ENCODE assay signal across 8 cellular contexts in the genomic region with DNA sequence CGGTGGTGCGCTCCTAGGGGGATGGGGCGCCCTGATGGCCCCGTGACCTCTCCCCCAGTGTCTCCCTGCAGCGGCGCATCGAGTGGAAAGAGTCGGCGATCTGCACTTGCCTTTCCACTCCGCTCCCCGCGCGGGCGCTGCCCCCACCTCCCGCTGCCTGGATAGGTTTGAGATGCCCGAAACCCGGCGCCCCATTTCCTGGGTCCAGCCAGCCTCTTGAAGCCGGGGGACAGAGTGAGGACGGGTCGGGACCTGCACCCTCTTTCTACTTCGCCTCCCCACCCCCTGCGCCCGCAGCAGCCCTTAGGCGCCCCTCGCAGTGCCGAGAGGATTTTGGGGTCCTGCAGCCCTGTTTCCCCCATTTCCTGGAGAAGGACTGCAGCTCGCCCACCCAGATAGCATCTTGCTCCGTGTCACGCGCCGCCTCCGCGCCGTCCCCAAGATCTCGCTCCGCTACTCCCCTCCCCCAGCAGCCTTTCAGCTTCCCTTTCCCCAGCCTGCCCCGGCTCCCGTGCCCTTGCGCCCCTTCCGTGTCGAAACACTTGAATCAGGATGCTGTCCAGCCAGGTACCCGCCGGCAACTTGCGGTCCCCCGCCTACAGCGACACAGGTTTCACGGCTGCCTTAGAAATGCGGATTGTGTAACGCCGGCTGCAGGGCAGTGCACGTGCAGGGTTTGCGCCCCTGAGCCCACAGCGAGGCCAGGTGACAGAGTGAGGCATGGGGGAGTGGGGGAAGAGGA. TPM values are rescaled to one million over a fixed set of nuclear protein-coding genes. Genes with fewer than 3 reads are reported as not detected.
DNase-seq lines count a peak whose midpoint lies in the region; ATAC-seq, FAIRE-seq and TF ChIP-seq lines count a peak whose summit lies in the region.

No MANE protein-coding gene starts in this region.

- H3K4me3 Mint-ChIP-seq in activated CD4-positive, alpha-beta memory T cell treated with anti-CD3 and anti-CD28 coated beads, Interleukin-2, amount 10 ng/mL, durations not matched to agents 7 days and 5 days: peak overlapping the region; percentile 84

- CTCF ChIA-PET in activated CD4-positive, alpha-beta memory T cell treated with anti-CD3 and anti-CD28 coated beads, Interleukin-2, amount 10 ng/mL, durations not matched to agents 7 days and 5 days (lab: Charles Lee): interaction anchor here (0.6 to 3.0 kb wide), 7 partner anchors 16 to 101 kb away, joined by 3 to 25 read pairs (median 5); partner anchors contain the start of genes HTD2 and RPP14
- CTCF ChIA-PET in H1 (lab: Charles Lee; ENCODE audit: partially characterized antibody): interaction anchor here (0.7 to 3.3 kb wide), 10 partner anchors 11 to 68 kb away, joined by 3 to 11 read pairs (median 4); partner anchors contain the start of genes HTD2 and RPP14

- peak overlapping the region; percentile 47 for H3K27ac Mint-ChIP-seq in activated CD4-positive, alpha-beta memory T cell treated with anti-CD3 and anti-CD28 coated beads, Interleukin-2, amount 10 ng/mL, durations not matched to agents 7 days and 5 days

- no peak for TF ChIP-seq RAD21 in H1 (IDR thresholded peaks at IDR 0.05 in 1 of 2, conservative IDR thresholded peaks at IDR 0.05 in 1 of 2; ENCODE audit: low read depth in 2 of 2, low read length in 2 of 2)

- H2AFZ ChIP-seq in H1 (ENCODE audit: low read length): peak overlapping the region; percentile 67; the same call in 1 of the 2 replicates

- peak overlapping the region in 2 of 4 experiments; percentile 34 to 48; a peak in 4 of 7 replicates for H3K9ac ChIP-seq in H1 (replicated peaks in 1 of 4; ENCODE audit: extremely low read depth in 1 of 4, low read depth in 3 of 4, low read length in 3 of 4)

- peak overlapping the region; percentile 72 for H3K4ac ChIP-seq in H1 (replicated peaks; ENCODE audit: insufficient read length, low read depth, low read length)

- no peaks in the 10 kb centered on the region for H3K9me3 Mint-ChIP-seq in activated CD4-positive, alpha-beta memory T cell treated with anti-CD3 and anti-CD28 coated beads, Interleukin-2, amount 10 ng/mL, durations not matched to agents 7 days and 5 days

- H4K8ac ChIP-seq in H1 (ENCODE audit: extremely low read depth, insufficient read depth, low read length): no peak overlapping the region

- in situ Hi-C loops in G401 (cut with HindIII; ENCODE audit: low sequenced_read_pairs): no loop called here

- H2AK5ac ChIP-seq in H1 (ENCODE audit: low read depth, low read length): no peak overlapping the region

- H2BK120ac ChIP-seq in H1 (replicated peaks; ENCODE audit: low read depth, low read length): no peak overlapping the region

- no peaks in the 10 kb centered on the region for H3K36me3 ChIP-seq in H1 (ENCODE audit: control insufficient read depth in 2 of 4, insufficient read depth in 4 of 4, low read length in 3 of 4)
- H3K36me3 ChIP-seq in mesodermal cell (ENCODE audit: control insufficient read depth, insufficient read depth, low read length): no peaks in the 10 kb centered on the region

- H3K4me1 ChIP-seq in H1 (replicated peaks in 1 of 4; ENCODE audit: control insufficient read depth in 3 of 4, insufficient read depth in 4 of 4, low read length in 3 of 4) (peaks cover 0 to 6% (median 3%) of the 10 kb centered on the region in 4 experiments; a peak in 5 of 7 replicates), mesodermal cell (ENCODE audit: control insufficient read depth, insufficient read depth, low read length, poor library complexity, severe bottlenecking) (no peaks in the 10 kb centered on the region)

- no peak for TF ChIP-seq EP300 in H1 (IDR thresholded peaks at IDR 0.05; ENCODE audit: borderline replicate concordance in 1 of 2, low read depth in 2 of 2, low read length in 2 of 2)

- no peak overlapping the region for H4K5ac ChIP-seq in H1 (ENCODE audit: insufficient read length, low read depth, low read length)

- no peak overlapping the region for H3K27ac ChIP-seq in H1 (ENCODE audit: low read depth, low read length)
- H3K27ac ChIP-seq in mesodermal cell (ENCODE audit: low read depth, low read length, severe bottlenecking): no peak overlapping the region

- no peaks in the 10 kb centered on the region for H3K36me3 Mint-ChIP-seq in activated CD4-positive, alpha-beta memory T cell treated with anti-CD3 and anti-CD28 coated beads, Interleukin-2, amount 10 ng/mL, durations not matched to agents 7 days and 5 days (ENCODE audit: low read depth)

- no peak for TF ChIP-seq POLR2A in H1 (IDR thresholded peaks at IDR 0.05; ENCODE audit: control extremely low read depth in 1 of 2, low read depth in 2 of 2, low read length in 2 of 2)

- no peak overlapping the region; the same call in none of the 2 replicates for H3K18ac ChIP-seq in H1 (ENCODE audit: extremely low read depth, low read length)

- H3K9me3 ChIP-seq in H1 (ENCODE audit: insufficient read depth in 2 of 2, low read depth in 1 of 2, low read length in 1 of 2) (no peaks in the 10 kb centered on the region), mesodermal cell (ENCODE audit: control insufficient read depth, low read length) (no peaks in the 10 kb centered on the region)

- DNase-seq in G401 (ENCODE audit: low spot score) (peak; percentile 41), M059J (ENCODE audit: low read depth) (peak; percentile 47), H1 (ENCODE audit: low read depth in 1 of 2, low spot score in 2 of 2) (peak in 1 of 2 experiments; percentile 69), DMS79 treated with DMSO at 0.1 percent for 48 hours (lab: John Stamatoyannopoulos, UW) (no peak)
- peak; percentile 69 for DNase-seq in activated CD4-positive, alpha-beta memory T cell treated with anti-CD3 and anti-CD28 coated beads, Interleukin-2, amount 10 ng/mL, durations not matched to agents 7 days and 5 days
- peak; percentile 39 for DNase-seq in stimulated activated CD8-positive, alpha-beta memory T cell treated with anti-CD3 and anti-CD28 coated beads, Interleukin-4, amount 100 ng/mL, for 24 hours (ENCODE audit: low read depth)

- H2BK15ac ChIP-seq in H1 (ENCODE audit: low read length): peak overlapping the region; percentile 72; the same call in 1 of the 2 replicates

- H3K14ac ChIP-seq in H1 (ENCODE audit: insufficient read length): no peak overlapping the region

- no peak for TF ChIP-seq CTCF in H1 (IDR thresholded peaks at IDR 0.05; ENCODE audit: control extremely low read depth in 1 of 3, insufficient read depth in 1 of 3, low read depth in 1 of 3, low read length in 3 of 3)

- peaks cover 10% of the 10 kb centered on the region; the same call in 1 of the 2 replicates for H3K23me2 ChIP-seq in H1 (ENCODE audit: low read depth, low read length)

- H3K23ac ChIP-seq in H1 (ENCODE audit: insufficient read length): no peak overlapping the region

- POLR2A ChIA-PET in activated CD4-positive, alpha-beta memory T cell treated with anti-CD3 and anti-CD28 coated beads, Interleukin-2, amount 10 ng/mL, durations not matched to agents 7 days and 5 days (lab: Charles Lee): interaction anchor here (1.0 to 2.5 kb wide), 4 partner anchors 17 to 117 kb away, joined by 3 to 10 read pairs (median 3); partner anchors contain the start of genes HTD2 and RPP14
- POLR2A ChIA-PET in H1 (lab: Charles Lee; ENCODE audit: partially characterized antibody): interaction anchor here (1.0 to 1.4 kb wide), 3 partner anchors 12 to 70 kb away, joined by 3 to 6 read pairs (median 5); partner anchors contain the start of genes HTD2 and RPP14

- FAIRE-seq in H1 (lab: Jason Lieb, UNC): no peak

- peak; percentile 28 for ATAC-seq in GM21737 (IDR thresholded peaks at IDR 0.05; ENCODE audit: unreplicated experiment)

- H3K4me1 Mint-ChIP-seq in activated CD4-positive, alpha-beta memory T cell treated with anti-CD3 and anti-CD28 coated beads, Interleukin-2, amount 10 ng/mL, durations not matched to agents 7 days and 5 days: peaks cover 11% of the 10 kb centered on the region

- no peaks in the 10 kb centered on the region for H3K79me2 ChIP-seq in H1 (ENCODE audit: control insufficient read depth in 1 of 2, insufficient read depth in 2 of 2, low read length in 2 of 2)

- WGBS in H1 (ENCODE audit: extremely low coverage in 1 of 2, insufficient coverage in 1 of 2, insufficient read length in 1 of 2, insufficient replicate concordance in 2 of 2, low coverage in 1 of 2, low lambda C conversion rate in 2 of 2, missing lambda C conversion rate in 1 of 2), 2 experiments: 2% methylated on average over 54 of the region's 54 CpGs; no CpG with 5 or more reads in 1 of the 2 experiments
- WGBS in mesodermal cell (ENCODE audit: insufficient coverage in 2 of 2), 2 experiments: 1% methylated on average over 41 to 53 of the region's 54 CpGs

- peaks cover 19% of the 10 kb centered on the region for H3K27me3 Mint-ChIP-seq in activated CD4-positive, alpha-beta memory T cell treated with anti-CD3 and anti-CD28 coated beads, Interleukin-2, amount 10 ng/mL, durations not matched to agents 7 days and 5 days

- peak overlapping the region; percentile 60; the same call in 1 of the 2 replicates for H2BK12ac ChIP-seq in H1 (ENCODE audit: low read depth, low read length)

- H3K4me2 ChIP-seq in H1 (ENCODE audit: insufficient read depth in 1 of 2, low read depth in 2 of 2, low read length in 2 of 2): peak overlapping the region; percentile 93 to 98

- H4K20me1 ChIP-seq in H1 (replicated peaks in 1 of 2; ENCODE audit: control insufficient read depth in 1 of 2, insufficient read depth in 2 of 2, low read length in 2 of 2): peaks cover 0 to 2% of the 10 kb centered on the region in 2 experiments

- H3K56ac ChIP-seq in H1 (replicated peaks; ENCODE audit: insufficient read length, low read depth, low read length): no peak overlapping the region

- H3K79me1 ChIP-seq in H1 (ENCODE audit: low read depth, low read length): no peaks in the 10 kb centered on the region

- H3K27me3 ChIP-seq in H1 (replicated peaks in 1 of 4; ENCODE audit: control insufficient read depth in 3 of 4, extremely low read depth in 1 of 4, insufficient read depth in 3 of 4, low read length in 3 of 4): peaks cover 9 to 31% (median 30%) of the 10 kb centered on the region in 4 experiments

- no peak overlapping the region for H4K91ac ChIP-seq in H1 (replicated peaks; ENCODE audit: insufficient read length, low read length)

- H2BK20ac ChIP-seq in H1 (ENCODE audit: low read length): no peak overlapping the region

- peak overlapping the region; percentile 75 to 90 (median 87) for H3K4me3 ChIP-seq in H1 (ENCODE audit: extremely low read depth in 1 of 4, insufficient read depth in 2 of 4, low read depth in 3 of 4, low read length in 4 of 4)
- peak overlapping the region; percentile 80 for H3K4me3 ChIP-seq in mesodermal cell (ENCODE audit: extremely low read depth, insufficient read depth, low read length, poor library complexity, severe bottlenecking)

- H2BK5ac ChIP-seq in H1 (ENCODE audit: low read depth, low read length): no peak overlapping the region

RNA-seq across cellular contexts. Expression of gene ABHD6, which starts 0.5 kb away (rescaled TPM):
- 15.0 and 17.2 TPM in 2 replicates for total RNA-seq in G401 (2014; rRNA removed; shearing (Covaris generic))
- total RNA-seq in M059J (2014; rRNA removed; shearing (Covaris generic)): 11.6 and 11.9 TPM in 2 replicates
- total RNA-seq in activated CD4-positive, alpha-beta memory T cell treated with anti-CD3 and anti-CD28 coated beads, Interleukin-2, amount 10 ng/mL, durations not matched to agents 7 days and 5 days: 1 to 10 TPM; 4.5 to 6.1 TPM
- total RNA-seq in H1 (2021; fragmentation: NEBNext Ultra II Directional; extraction: Animal tissue kit (Norgen Biotek cat#: 25700)): 5.9 and 6.3 TPM in 2 replicates
- 6.6 and 9.6 TPM in 2 replicates for polyA plus RNA-seq in H1 (2011; rRNA removed)
- 8.3 TPM for polyA plus RNA-seq in H1 (2011; cell fraction: cytosol; rRNA removed)
- polyA plus RNA-seq in H1 (2011; cell fraction: nucleus; rRNA removed): 8.9 TPM
- polyA plus RNA-seq in H1 (2012, experiment 1 of 2): 3.7 to 5.0 TPM (median 4.9 TPM) in 4 replicates
- 5.3 TPM for polyA plus RNA-seq in H1 (2012, experiment 2 of 2)
- polyA plus RNA-seq in H1 (2013, experiment 1 of 2): 4.9 TPM
- 7.0 TPM for polyA plus RNA-seq in H1 (2013, experiment 2 of 2)
- 14.2 and 17.0 TPM in 2 replicates for polyA minus RNA-seq in H1 (2011; rRNA and poly(A)+ RNA removed)
- polyA minus RNA-seq in H1 (2011; cell fraction: cytosol; rRNA and poly(A)+ RNA removed): 6.9 TPM
- 9.9 TPM for polyA minus RNA-seq in H1 (2011; cell fraction: nucleus; rRNA and poly(A)+ RNA removed)
- 4.6 TPM for polyA plus RNA-seq in mesodermal cell (2013, experiment 1 of 2)
- polyA plus RNA-seq in mesodermal cell (2013, experiment 2 of 2): 5.9 TPM

RNA-seq across cellular contexts. Expression of gene DNASE1L3, which starts 27.3 kb away (rescaled TPM):
- total RNA-seq in G401 (2014; rRNA removed; shearing (Covaris generic)): not detected in 2 replicates
- not detected in 2 replicates for total RNA-seq in M059J (2014; rRNA removed; shearing (Covaris generic))
- not detected for total RNA-seq in activated CD4-positive, alpha-beta memory T cell treated with anti-CD3 and anti-CD28 coated beads, Interleukin-2, amount 10 ng/mL, durations not matched to agents 7 days and 5 days
- not detected in 2 replicates for total RNA-seq in H1 (2021; fragmentation: NEBNext Ultra II Directional; extraction: Animal tissue kit (Norgen Biotek cat#: 25700))
- polyA plus RNA-seq in H1 (2011; rRNA removed): not detected in 2 replicates
- polyA plus RNA-seq in H1 (2011; cell fraction: cytosol; rRNA removed): not detected
- not detected for polyA plus RNA-seq in H1 (2011; cell fraction: nucleus; rRNA removed)
- polyA plus RNA-seq in H1 (2012, experiment 1 of 2): not detected in 4 replicates
- polyA plus RNA-seq in H1 (2012, experiment 2 of 2): not detected
- polyA plus RNA-seq in H1 (2013, experiment 1 of 2): not detected
- polyA plus RNA-seq in H1 (2013, experiment 2 of 2): not detected
- polyA minus RNA-seq in H1 (2011; rRNA and poly(A)+ RNA removed): not detected in 2 replicates
- polyA minus RNA-seq in H1 (2011; cell fraction: cytosol; rRNA and poly(A)+ RNA removed): not detected
- not detected for polyA minus RNA-seq in H1 (2011; cell fraction: nucleus; rRNA and poly(A)+ RNA removed)
- polyA plus RNA-seq in mesodermal cell (2013, experiment 1 of 2): 0.66 TPM
- not detected for polyA plus RNA-seq in mesodermal cell (2013, experiment 2 of 2)
